8 cellular contexts compared by ENCODE assay signal in genomic region chr5:126462239-126463014, GRCh38. TPM values are rescaled to one million over a fixed set of nuclear protein-coding genes. Genes with fewer than 3 reads are reported as not detected.
DNase-seq lines count a peak whose midpoint lies in the region; ATAC-seq, FAIRE-seq and TF ChIP-seq lines count a peak whose summit lies in the region.

No MANE protein-coding gene starts in this region.

- peak overlapping the region; percentile 43 for H3K4me2 ChIP-seq in OCI-LY3 (ENCODE audit: low read length)

- H3K79me2 ChIP-seq in OCI-LY3 (ENCODE audit: low read length): no peaks in the 10 kb centered on the region

- TF ChIP-seq CTCF in HFFc6 (IDR thresholded peaks at IDR 0.05) (no peak), OCI-LY3 (IDR thresholded peaks at IDR 0.05; ENCODE audit: low read depth, low read length) (no peak), glutamatergic neuron (IDR thresholded peaks at IDR 0.05; ENCODE audit: partially characterized antibody, unreplicated experiment) (no peak)

- POLR2A ChIA-PET in naive thymus-derived CD4-positive, alpha-beta T cell (lab: Charles Lee): interaction anchor here (0.6 kb wide), 2 partner anchors 87 to 1057 kb away, joined by 3 read pairs; no protein-coding TSS in a partner anchor

- no peak for ATAC-seq in naive thymus-derived CD4-positive, alpha-beta T cell

- H3K4me3 Mint-ChIP-seq in HFFc6: peak overlapping the region; percentile 18; the same call in 1 of the 2 replicates
- H3K4me3 Mint-ChIP-seq in naive thymus-derived CD4-positive, alpha-beta T cell: no peak overlapping the region
- H3K4me3 Mint-ChIP-seq in glutamatergic neuron (ENCODE audit: unreplicated experiment): no peak overlapping the region

- no peaks in the 10 kb centered on the region for H4K20me1 ChIP-seq in OCI-LY3 (ENCODE audit: insufficient read depth, low read length)

- H3K9me3 Mint-ChIP-seq in HFFc6 (no peaks in the 10 kb centered on the region), glutamatergic neuron (ENCODE audit: unreplicated experiment) (no peaks in the 10 kb centered on the region)
- H3K9me3 Mint-ChIP-seq in naive thymus-derived CD4-positive, alpha-beta T cell: no peaks in the 10 kb centered on the region

- CTCF ChIA-PET in naive thymus-derived CD4-positive, alpha-beta T cell (lab: Charles Lee): no interaction called here

- H3K36me3 Mint-ChIP-seq in HFFc6 (ENCODE audit: low read depth) (peaks cover 78% of the 10 kb centered on the region), glutamatergic neuron (ENCODE audit: unreplicated experiment) (no peaks in the 10 kb centered on the region)
- peaks cover 2 to 30% (median 23%) of the 10 kb centered on the region in 5 donors for H3K36me3 Mint-ChIP-seq in naive thymus-derived CD4-positive, alpha-beta T cell

- H3K4me3 ChIP-seq in OCI-LY3 (ENCODE audit: low read length): no peak overlapping the region
- H3K4me3 ChIP-seq in naive thymus-derived CD4-positive, alpha-beta T cell (ENCODE audit: low read length): no peak overlapping the region

- no peak overlapping the region for H2AFZ ChIP-seq in OCI-LY3 (ENCODE audit: low read depth, low read length)

- H3K4me1 ChIP-seq in OCI-LY3 (ENCODE audit: low read length): peaks cover 13% of the 10 kb centered on the region
- peaks cover 0 to 12% of the 10 kb centered on the region in 2 donors for H3K4me1 ChIP-seq in naive thymus-derived CD4-positive, alpha-beta T cell (ENCODE audit: control insufficient read depth in 2 of 2, insufficient read depth in 2 of 2, low read length in 2 of 2)

- no peaks in the 10 kb centered on the region for H3K9me3 ChIP-seq in OCI-LY3 (ENCODE audit: insufficient read depth, low read length)
- H3K9me3 ChIP-seq in naive thymus-derived CD4-positive, alpha-beta T cell (ENCODE audit: control insufficient read depth in 2 of 3, low read length in 3 of 3): no peaks in the 10 kb centered on the region

- intact Hi-C loops in naive thymus-derived CD4-positive, alpha-beta T cell (cut with micrococcal nuclease): loop anchor here (5.0 kb wide), 1 partner anchor 40 kb away; the partner anchor contains the start of gene GRAMD2B (in 2 of the 2)

- no peak for DNase-seq in GM18507 (ENCODE audit: extremely low spot score, insufficient read length, low read depth)
- DNase-seq in HFFc6: no peak
- DNase-seq in naive thymus-derived CD4-positive, alpha-beta T cell: no peak
- DNase-seq in globus pallidus (ENCODE audit: low spot score): no peak
- no peak for DNase-seq in glutamatergic neuron
- no peak for DNase-seq in NCI-H187 treated with DMSO at 0.1 percent for 48 hours (lab: John Stamatoyannopoulos, UW)
- DNase-seq in activated gamma-delta T cell treated with Interleukin-2 at 50 U/mL for 16 hours: no peak

- H3K36me3 ChIP-seq in OCI-LY3 (replicated peaks; ENCODE audit: low read depth, low read length): no peaks in the 10 kb centered on the region
- H3K36me3 ChIP-seq in naive thymus-derived CD4-positive, alpha-beta T cell (ENCODE audit: control insufficient read depth in 2 of 3, insufficient read depth in 3 of 3, low read length in 3 of 3): peaks cover 0 to 9% (median 0%) of the 10 kb centered on the region in 3 experiments

- H3K27ac ChIP-seq in OCI-LY3 (ENCODE audit: low read length): no peak overlapping the region
- no peak overlapping the region for H3K27ac ChIP-seq in naive thymus-derived CD4-positive, alpha-beta T cell (ENCODE audit: low read depth, low read length)

- peaks cover 10% of the 10 kb centered on the region for H3K27me3 Mint-ChIP-seq in HFFc6 (ENCODE audit: insufficient read depth)
- H3K27me3 Mint-ChIP-seq in naive thymus-derived CD4-positive, alpha-beta T cell: no peaks in the 10 kb centered on the region
- peaks cover 4% of the 10 kb centered on the region for H3K27me3 Mint-ChIP-seq in glutamatergic neuron (ENCODE audit: unreplicated experiment)

- H3K4me1 Mint-ChIP-seq in HFFc6 (ENCODE audit: low read depth) (peaks cover 73% of the 10 kb centered on the region), glutamatergic neuron (ENCODE audit: low read depth, unreplicated experiment) (no peaks in the 10 kb centered on the region)
- H3K4me1 Mint-ChIP-seq in naive thymus-derived CD4-positive, alpha-beta T cell: peaks cover 6 to 49% (median 34%) of the 10 kb centered on the region in 7 donors

- FAIRE-seq in GM18507 (lab: Jason Lieb, UNC): peak; percentile 87

- no peak overlapping the region for H3K9ac ChIP-seq in OCI-LY3 (ENCODE audit: low read length)

- peak overlapping the region; percentile 67 for H3K27ac Mint-ChIP-seq in HFFc6
- peak overlapping the region in 6 of 9 donors; percentile 0 to 88 (median 68) for H3K27ac Mint-ChIP-seq in naive thymus-derived CD4-positive, alpha-beta T cell
- H3K27ac Mint-ChIP-seq in glutamatergic neuron (ENCODE audit: unreplicated experiment): no peak overlapping the region

- no peaks in the 10 kb centered on the region for H3K27me3 ChIP-seq in OCI-LY3 (ENCODE audit: low read depth, low read length)
- no peaks in the 10 kb centered on the region for H3K27me3 ChIP-seq in naive thymus-derived CD4-positive, alpha-beta T cell (ENCODE audit: control insufficient read depth in 2 of 2, insufficient read depth in 2 of 2, low read length in 2 of 2)

RNA-seq across cellular contexts. Expression of gene GRAMD2B, which starts 39.2 kb away (rescaled TPM):
- total RNA-seq in HFFc6 (2021; fragmentation: NEBNext Ultra II Directional; extraction: Animal tissue kit (Norgen Biotek cat#: 25700)): 100 to 1,000 TPM in 2 of 6 experiments, 10 to 100 TPM in 4; 69.2 to 154 (median 80.5) TPM
- total RNA-seq in naive thymus-derived CD4-positive, alpha-beta T cell: 1 to 10 TPM; 5.2 to 9.6 (median 7.1) TPM
- 1 to 10 TPM; 3.8 to 9.8 TPM for polyA plus RNA-seq in naive thymus-derived CD4-positive, alpha-beta T cell
- 0.69 TPM for total RNA-seq in glutamatergic neuron (ENCODE audit: unreplicated experiment)

Comparison
In these comparisons a context has a peak if more than half of its experiments do, and no peak if none do; other contexts are left out.
1. RNA of gene GRAMD2B, which starts 39.2 kb away (total RNA-seq): 69.2 to 154 TPM in HFFc6; 5.2 to 9.6 TPM in naive thymus-derived CD4-positive, alpha-beta T cell and 0.69 TPM in glutamatergic neuron (single experiment); every median in the first group is over 4 times any median in the second.